25 cellular contexts compared by ENCODE assay signal in the genomic region with DNA sequence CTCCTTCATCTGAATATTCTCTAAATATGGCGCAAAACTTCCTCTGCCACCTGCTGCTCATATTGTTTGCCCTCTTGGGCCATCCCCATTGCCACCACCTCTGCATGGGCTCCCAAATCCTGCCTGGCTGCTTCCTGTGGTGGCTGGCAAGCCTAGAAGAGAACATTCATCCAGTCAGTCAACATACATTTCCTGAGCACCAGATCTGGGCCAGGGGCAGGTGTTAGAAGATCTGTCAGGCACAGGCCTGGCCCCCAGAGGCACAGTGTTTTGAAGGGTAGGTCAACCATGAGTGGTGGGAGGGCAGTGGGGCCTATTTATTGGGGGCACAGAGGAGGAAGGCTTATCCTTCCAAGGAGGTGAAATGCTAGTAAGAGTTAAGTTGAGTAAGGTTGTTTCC. TPM values are rescaled to one million over a fixed set of nuclear protein-coding genes. Genes with fewer than 3 reads are reported as not detected.
A peak's percentile ranks its signal among the peaks of the same experiment; 100 is the strongest.
DNase-seq lines count a peak whose midpoint lies in the region; ATAC-seq and TF ChIP-seq lines count a peak whose summit lies in the region.
"Had no signal": no experiment of that assay in that cellular context is flagged by ENCODE, and none has a peak within 500 bp of the region (broad histone marks: within the 10 kb centered on the region; RNA-seq: fewer than 3 reads in every experiment).

No MANE protein-coding gene starts in this region.

- peaks cover 70% of the 10 kb centered on the region for H3K4me1 Mint-ChIP-seq in CD14-positive monocyte

- no peak overlapping the region; the same call in 1 of the 2 replicates for H3K9ac ChIP-seq in OCI-LY1 (ENCODE audit: low read length)
- H3K9ac ChIP-seq: parathyroid adenoma had no signal

- no peaks in the 10 kb centered on the region for H3K9me3 ChIP-seq in OCI-LY1 (ENCODE audit: low read length)
- H3K9me3 ChIP-seq in gastroesophageal sphincter = peaks cover 0 to 1% (median 0%) of the 10 kb centered on the region in 3 donors
- peaks cover 0 to 6% (median 1%) of the 10 kb centered on the region in 8 donors for H3K9me3 ChIP-seq in spleen
- H3K9me3 ChIP-seq: colonic mucosa, SJCRH30, tibial artery had no signal

- WGBS in gastroesophageal sphincter (ENCODE audit: low coverage in 1 of 2), 2 donors = 100% methylated on average over 1 of the region's 1 CpG
- 83 to 100% (median 94%) methylated on average over 1 of the region's 1 CpG for WGBS in spleen, 5 donors

- peaks cover 67% of the 10 kb centered on the region for H3K4me1 ChIP-seq in OCI-LY1 (ENCODE audit: insufficient read depth, low read length, severe bottlenecking)
- H3K4me1 ChIP-seq in gastroesophageal sphincter = peaks cover 12 to 98% (median 54%) of the 10 kb centered on the region in 3 donors
- H3K4me1 ChIP-seq in spleen = peaks cover 38 to 100% (median 72%) of the 10 kb centered on the region in 6 donors
- H3K4me1 ChIP-seq: breast epithelium, colonic mucosa had no signal

- H2AFZ ChIP-seq in OCI-LY1 (ENCODE audit: low read length) = no peak overlapping the region
- H2AFZ ChIP-seq: parathyroid adenoma had no signal

- H3K27ac Mint-ChIP-seq in CD14-positive monocyte = peak overlapping the region in 5 of 7 donors; percentile 56 to 85 (median 79)
- H3K27ac Mint-ChIP-seq: activated CD4-positive, alpha-beta T cell treated with anti-CD3 and anti-CD28 coated beads, Interleukin-2, amount 10 ng/mL, durations not matched to agents 7 days and 5 days; activated naive CD8-positive, alpha-beta T cell had no signal

- peaks cover 73 to 91% of the 10 kb centered on the region in 2 donors for H3K36me3 Mint-ChIP-seq in CD14-positive monocyte

- H3K79me2 ChIP-seq in OCI-LY1 (ENCODE audit: insufficient read depth, low read length) = peaks cover 23% of the 10 kb centered on the region

- H3K27ac ChIP-seq in OCI-LY1 (ENCODE audit: low read depth, low read length, poor library complexity, severe bottlenecking) = peak overlapping the region; percentile 85
- H3K27ac ChIP-seq in gastroesophageal sphincter = peak overlapping the region in 3 of 4 donors; percentile 13 to 78 (median 45)
- peak overlapping the region in 5 of 8 donors; percentile 22 to 97 (median 86) for H3K27ac ChIP-seq in spleen
- H3K27ac ChIP-seq: breast epithelium, colonic mucosa, parathyroid adenoma, SJCRH30, WERI-Rb-1 had no signal

- TF ChIP-seq CTCF in CD14-positive monocyte (IDR thresholded peaks at IDR 0.05) (no peak), OCI-LY1 (IDR thresholded peaks at IDR 0.05; ENCODE audit: low read length) (no peak), gastroesophageal sphincter (IDR thresholded peaks at IDR 0.05) (no peak), spleen (IDR thresholded peaks at IDR 0.05 in 8 of 11, conservative IDR thresholded peaks at IDR 0.05 in 3 of 11) (no peak)

- no peaks in the 10 kb centered on the region for H3K9me2 ChIP-seq in OCI-LY1 (ENCODE audit: low read depth, low read length)

- no peak for TF ChIP-seq EP300 in gastroesophageal sphincter (IDR thresholded peaks at IDR 0.05)

- H3K27me3 Mint-ChIP-seq in CD14-positive monocyte (ENCODE audit: low read depth in 3 of 3) = no peaks in the 10 kb centered on the region
- H3K27me3 Mint-ChIP-seq: activated CD4-positive, alpha-beta T cell treated with anti-CD3 and anti-CD28 coated beads, Interleukin-2, amount 10 ng/mL, durations not matched to agents 7 days and 5 days; activated naive CD8-positive, alpha-beta T cell had no signal

- ATAC-seq in gastroesophageal sphincter = no peak
- ATAC-seq in SK-N-SH treated with all-trans-retinoic acid at 6 μM for 48 hours = no peak

- no peaks in the 10 kb centered on the region for H4K20me1 ChIP-seq in OCI-LY1 (ENCODE audit: insufficient read depth, low read length)

- H3K27me3 ChIP-seq in OCI-LY1 (ENCODE audit: insufficient read depth, low read length) (no peaks in the 10 kb centered on the region), gastroesophageal sphincter (no peaks in the 10 kb centered on the region), spleen (replicated peaks in 1 of 7) (no peaks in the 10 kb centered on the region)
- H3K27me3 ChIP-seq: breast epithelium, colonic mucosa, SJCRH30, tibial artery had no signal

- H3F3A ChIP-seq in OCI-LY1 (ENCODE audit: insufficient read depth, low read length) = no peaks in the 10 kb centered on the region

- DNase-seq in CD14-positive monocyte (ENCODE audit: low spot score) (no peak), spleen (no peak), activated gamma-delta T cell (lab: John Stamatoyannopoulos, UW) (no peak)
- no peak for DNase-seq in activated CD4-positive, CD25-positive, alpha-beta regulatory T cell (lab: John Stamatoyannopoulos, UW)
- DNase-seq: activated CD4-positive, alpha-beta T cell treated with anti-CD3 and anti-CD28 coated beads, Interleukin-2, amount 10 ng/mL, durations not matched to agents 7 days and 5 days; activated effector memory CD4-positive, alpha-beta T cell treated with Interleukin-2 at 50 U/mL for 16 hours; activated T-cell treated with anti-CD3 and anti-CD28 coated beads, Interleukin-2, amount 50 U/mL, for 1 hour; C1 segment of cervical spinal cord; Calu3; colonic mucosa; DMS79; GDM1; NCI-H146; NCI-H748 treated with DMSO at 0.1 percent for 48 hours; SJCRH30; stimulated activated CD4-positive, alpha-beta T cell treated with anti-CD3 and anti-CD28 coated beads, Interleukin-2, amount 100 ng/mL, for 24 hours; tibial artery; WERI-Rb-1 had no signal

- H3K4me2 ChIP-seq in OCI-LY1 (ENCODE audit: low read length) = peak overlapping the region; percentile 60; the same call in 1 of the 2 replicates

- TF ChIP-seq POLR2A in gastroesophageal sphincter (IDR thresholded peaks at IDR 0.05) (no peak), spleen (IDR thresholded peaks at IDR 0.05) (no peak)

- H3K9me3 Mint-ChIP-seq in CD14-positive monocyte = no peaks in the 10 kb centered on the region

- H3K36me3 ChIP-seq in OCI-LY1 (ENCODE audit: insufficient read depth, low read length) = peaks cover 14% of the 10 kb centered on the region
- H3K36me3 ChIP-seq in gastroesophageal sphincter = peaks cover 0 to 26% of the 10 kb centered on the region in 2 donors
- peaks cover 0 to 83% (median 2%) of the 10 kb centered on the region in 6 donors for H3K36me3 ChIP-seq in spleen
- H3K36me3 ChIP-seq: breast epithelium, colonic mucosa had no signal

- no peak overlapping the region for H3K4me3 Mint-ChIP-seq in CD14-positive monocyte
- H3K4me3 Mint-ChIP-seq: activated CD4-positive, alpha-beta T cell treated with anti-CD3 and anti-CD28 coated beads, Interleukin-2, amount 10 ng/mL, durations not matched to agents 7 days and 5 days; activated naive CD8-positive, alpha-beta T cell; neural crest cell had no signal

- intact Hi-C loops in CD14-positive monocyte (cut with micrococcal nuclease) (no loop called here), spleen (cut with DNase I; ENCODE audit: low total_unique reads) (no loop called here)

- H3K4me3 ChIP-seq in OCI-LY1 (ENCODE audit: low read depth, low read length, poor library complexity, severe bottlenecking) (no peak overlapping the region), gastroesophageal sphincter (no peak overlapping the region), spleen (no peak overlapping the region)
- H3K4me3 ChIP-seq: breast epithelium, colonic mucosa, SJCRH30, tibial artery had no signal

TF ChIP-seq in SK-N-SH treated with all-trans-retinoic acid at 6 μM for 48 hours, 23 proteins besides CTCF, POLR2A, EP300 and RAD21 (continues in another document):
- TF ChIP-seq TCF4 (CRISPR knock-in tag; IDR thresholded peaks at IDR 0.05; ENCODE audit: borderline replicate concordance) = no peak
- TF ChIP-seq TOX (CRISPR knock-in tag; IDR thresholded peaks at IDR 0.05; ENCODE audit: borderline replicate concordance) = no peak
- TF ChIP-seq RARB (CRISPR knock-in tag; IDR thresholded peaks at IDR 0.05) = no peak
- no peak for TF ChIP-seq SNAI2 (CRISPR knock-in tag; IDR thresholded peaks at IDR 0.05)
- no peak for TF ChIP-seq ISL1 (CRISPR knock-in tag; IDR thresholded peaks at IDR 0.05)
- no peak for TF ChIP-seq ZNF70 (CRISPR knock-in tag; IDR thresholded peaks at IDR 0.05)
- TF ChIP-seq ZC3H10 (CRISPR knock-in tag; IDR thresholded peaks at IDR 0.05) = no peak
- no peak for TF ChIP-seq GLIS3 (CRISPR knock-in tag; IDR thresholded peaks at IDR 0.05)
- TF ChIP-seq ZFP3 (CRISPR knock-in tag; IDR thresholded peaks at IDR 0.05) = no peak
- no peak for TF ChIP-seq ZNF565 (CRISPR knock-in tag; conservative IDR thresholded peaks at IDR 0.05; ENCODE audit: low read depth)
- no peak for TF ChIP-seq BACH2 (CRISPR knock-in tag; IDR thresholded peaks at IDR 0.05; ENCODE audit: borderline replicate concordance)
- no peak for TF ChIP-seq ZFP30 (CRISPR knock-in tag; IDR thresholded peaks at IDR 0.05)
- TF ChIP-seq, protein P1, sequence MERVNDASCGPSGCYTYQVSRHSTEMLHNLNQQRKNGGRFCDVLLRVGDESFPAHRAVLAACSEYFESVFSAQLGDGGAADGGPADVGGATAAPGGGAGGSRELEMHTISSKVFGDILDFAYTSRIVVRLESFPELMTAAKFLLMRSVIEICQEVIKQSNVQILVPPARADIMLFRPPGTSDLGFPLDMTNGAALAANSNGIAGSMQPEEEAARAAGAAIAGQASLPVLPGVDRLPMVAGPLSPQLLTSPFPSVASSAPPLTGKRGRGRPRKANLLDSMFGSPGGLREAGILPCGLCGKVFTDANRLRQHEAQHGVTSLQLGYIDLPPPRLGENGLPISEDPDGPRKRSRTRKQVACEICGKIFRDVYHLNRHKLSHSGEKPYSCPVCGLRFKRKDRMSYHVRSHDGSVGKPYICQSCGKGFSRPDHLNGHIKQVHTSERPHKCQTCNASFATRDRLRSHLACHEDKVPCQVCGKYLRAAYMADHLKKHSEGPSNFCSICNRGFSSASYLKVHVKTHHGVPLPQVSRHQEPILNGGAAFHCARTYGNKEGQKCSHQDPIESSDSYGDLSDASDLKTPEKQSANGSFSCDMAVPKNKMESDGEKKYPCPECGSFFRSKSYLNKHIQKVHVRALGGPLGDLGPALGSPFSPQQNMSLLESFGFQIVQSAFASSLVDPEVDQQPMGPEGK (CRISPR knock-in tag; IDR thresholded peaks at IDR 0.05; ENCODE audit: borderline replicate concordance) = no peak

RNA-seq across cellular contexts. Expression of a gene that starts 10.2 kb away (rescaled TPM):
- polyA plus RNA-seq in CD14-positive monocyte (1 to 10 TPM; 3.7 to 4.0 TPM), spleen (1 to 10 TPM; 2.6 to 5.5 (median 4.7) TPM)
- total RNA-seq in gastroesophageal sphincter (1 to 10 TPM; 3.2 to 8.4 (median 5.5) TPM), spleen (1 to 10 TPM; 2.8 to 6.6 (median 4.8) TPM)

RNA-seq across cellular contexts. Expression of a gene that starts 10.2 kb away (rescaled TPM):
- polyA plus RNA-seq in CD14-positive monocyte = 10 to 100 TPM; 13.9 to 14.1 TPM
- 100 to 1,000 TPM; 105 to 207 (median 144) TPM for total RNA-seq in gastroesophageal sphincter
- 100 to 1,000 TPM in 4 of 7 donors, 10 to 100 TPM in 3; 83.4 to 126 (median 110) TPM for total RNA-seq in spleen
- 10 to 100 TPM; 32.6 to 44.4 (median 33.7) TPM for polyA plus RNA-seq in spleen
